8 cellular contexts compared by ENCODE assay signal in genomic region chr12:55743131-55743921, GRCh38. TPM values are rescaled to one million over a fixed set of nuclear protein-coding genes. Genes with fewer than 3 reads are reported as not detected.
DNase-seq lines count a peak whose midpoint lies in the region; ATAC-seq and TF ChIP-seq lines count a peak whose summit lies in the region.

No MANE protein-coding gene starts in this region.

- H3K27me3 ChIP-seq in muscle layer of duodenum (ENCODE audit: low read depth, low read length) (peaks cover 6% of the 10 kb centered on the region), thoracic aorta (replicated peaks; ENCODE audit: insufficient read depth) (no peaks in the 10 kb centered on the region)

- TF ChIP-seq CTCF in epithelial cell of proximal tubule (conservative IDR thresholded peaks at IDR 0.05; ENCODE audit: low read depth, low read length): no peak
- TF ChIP-seq CTCF in thoracic aorta (IDR thresholded peaks at IDR 0.05): no peak

- DNase-seq in NCI-H524 (lab: John Stamatoyannopoulos, UW) (peak; percentile 32 to 73), NCI-H524 treated with DMSO at 0.1 percent for 48 hours (lab: John Stamatoyannopoulos, UW) (no peak), NCI-H2196 treated with DMSO at 0.1 percent for 48 hours (lab: John Stamatoyannopoulos, UW; ENCODE audit: unreplicated experiment) (peak; percentile 44), epithelial cell of proximal tubule (ENCODE audit: low read depth) (no peak), thoracic aorta (ENCODE audit: low spot score) (no peak)
- peak; percentile 80 for DNase-seq in activated CD8-positive, alpha-beta memory T cell treated with anti-CD3 and anti-CD28 coated beads for 24 hours

- no peaks in the 10 kb centered on the region for H3K36me3 ChIP-seq in muscle layer of duodenum (ENCODE audit: control insufficient read depth in 1 of 2, insufficient read depth in 2 of 2, low read length in 2 of 2)
- H3K36me3 ChIP-seq in thoracic aorta: no peaks in the 10 kb centered on the region

- H3K4me1 ChIP-seq in muscle layer of duodenum (ENCODE audit: control insufficient read depth in 1 of 2, insufficient read depth in 2 of 2, low read length in 2 of 2) (peaks cover 7 to 26% of the 10 kb centered on the region in 2 donors), thoracic aorta (ENCODE audit: control insufficient read depth in 1 of 2, low read depth in 2 of 2) (peaks cover 16 to 29% of the 10 kb centered on the region in 2 donors)

- H3K4me3 ChIP-seq in epithelial cell of proximal tubule (ENCODE audit: low read depth, low read length) (peak overlapping the region; percentile 64), muscle layer of duodenum (ENCODE audit: low read depth in 1 of 2, low read length in 2 of 2) (peak overlapping the region; percentile 62 to 75), thoracic aorta (peak overlapping the region; percentile 89)

- no peaks in the 10 kb centered on the region for H3K9me3 ChIP-seq in muscle layer of duodenum (ENCODE audit: control insufficient read depth in 1 of 2, low read length in 2 of 2)
- H3K9me3 ChIP-seq in thoracic aorta: no peaks in the 10 kb centered on the region

- peak; percentile 56 for ATAC-seq in HG02642 (IDR thresholded peaks at IDR 0.05; ENCODE audit: poor library complexity, unreplicated experiment)
- ATAC-seq in thoracic aorta (ENCODE audit: insufficient number of reproducible peaks, low FRiP score, low read depth): peak; percentile 39

- H3K27ac ChIP-seq in muscle layer of duodenum (ENCODE audit: low read length) (no peak overlapping the region), thoracic aorta (peak overlapping the region; percentile 15 to 50)

RNA-seq across cellular contexts. Expression of gene GDF11, which starts 0.4 kb away (rescaled TPM):
- total RNA-seq in epithelial cell of proximal tubule: 2.8 and 8.5 TPM in 2 replicates
- total RNA-seq in thoracic aorta: 1 to 10 TPM; 3.0 to 9.7 TPM

RNA-seq across cellular contexts. Expression of gene CD63, which starts 14.5 kb away (rescaled TPM):
- 758 and 1,095 TPM in 2 replicates for total RNA-seq in epithelial cell of proximal tubule
- 100 to 1,000 TPM; 615 to 776 TPM for total RNA-seq in thoracic aorta

RNA-seq across cellular contexts. Expression of gene RDH5, which starts 23.1 kb away (rescaled TPM):
- total RNA-seq in epithelial cell of proximal tubule (2.3 and 2.5 TPM in 2 replicates), thoracic aorta (10 to 100 TPM; 24.4 to 29.5 TPM)

RNA-seq across cellular contexts. Expression of gene BLOC1S1, which starts 27.5 kb away (rescaled TPM):
- total RNA-seq in epithelial cell of proximal tubule (157 and 187 TPM in 2 replicates), thoracic aorta (100 to 1,000 TPM; 113 to 117 TPM)

RNA-seq across cellular contexts. Expression of gene ITGA7, which starts 35.6 kb away (rescaled TPM):
- total RNA-seq in epithelial cell of proximal tubule (3.8 and 7.7 TPM in 2 replicates), thoracic aorta (100 to 1,000 TPM; 285 to 317 TPM)

Comparison
In these comparisons a context has a peak if more than half of its experiments do, and no peak if none do; other contexts are left out.
1. DNase-seq: peak in NCI-H524 (2 of 2), NCI-H2196 treated with DMSO at 0.1 percent for 48 hours (single experiment) and activated CD8-positive, alpha-beta memory T cell treated with anti-CD3 and anti-CD28 coated beads for 24 hours (single experiment); none in NCI-H524 treated with DMSO at 0.1 percent for 48 hours (single experiment), epithelial cell of proximal tubule (single experiment) and thoracic aorta (single experiment).
2. Peak in every context shown above with its lines, with median percentiles within 50 percentile points of each other: H3K4me3 ChIP-seq.